Comparison of ENCODE assay signal across 9 cellular contexts in the genomic region with DNA sequence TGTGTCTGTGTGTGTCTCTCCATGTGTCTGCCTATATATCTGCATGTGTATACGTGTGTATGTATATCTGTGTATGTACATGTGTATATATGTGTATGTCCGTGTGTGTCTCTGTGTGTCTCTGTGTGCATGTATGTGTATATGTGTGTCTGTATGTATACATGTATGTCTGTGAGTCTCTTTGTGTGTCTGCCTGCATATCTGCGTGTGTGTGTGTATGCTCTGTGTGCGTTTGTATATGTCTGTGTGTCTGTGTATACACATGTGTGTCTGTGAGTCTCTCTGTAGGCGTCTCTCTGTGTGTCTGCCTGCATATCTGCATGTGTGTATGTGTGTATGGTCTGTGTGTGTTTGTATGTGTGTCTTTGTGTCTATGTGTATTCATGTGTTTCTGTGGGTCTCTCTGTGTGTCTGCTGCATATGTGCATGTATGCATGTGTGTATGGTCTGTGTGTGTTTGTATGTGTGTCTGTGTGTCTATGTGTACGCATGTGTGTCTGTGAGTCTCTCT. TPM values are rescaled to one million over a fixed set of nuclear protein-coding genes. Genes with fewer than 3 reads are reported as not detected.
DNase-seq lines count a peak whose midpoint lies in the region; ATAC-seq, FAIRE-seq and TF ChIP-seq lines count a peak whose summit lies in the region.
"Had no signal": no experiment of that assay in that cellular context is flagged by ENCODE, and none has a peak within 500 bp of the region (broad histone marks: within the 10 kb centered on the region; RNA-seq: fewer than 3 reads in every experiment).

No MANE protein-coding gene starts in this region.

- H3K27me3 ChIP-seq in HepG2 (ENCODE audit: control insufficient read depth in 1 of 2, insufficient read depth in 2 of 2, low read length in 2 of 2) (no peaks in the 10 kb centered on the region), suprapubic skin (no peaks in the 10 kb centered on the region)

- H3K9me3 ChIP-seq in HepG2 (ENCODE audit: low read length) (no peaks in the 10 kb centered on the region), suprapubic skin (no peaks in the 10 kb centered on the region)

- WGBS in HepG2 (ENCODE audit: low lambda C conversion rate), result 99% methylated on average over 6 of the region's 6 CpGs
- WGBS in suprapubic skin, result 92% methylated on average over 6 of the region's 6 CpGs

- no peak overlapping the region for H3K27ac Mint-ChIP-seq in activated CD8-positive, alpha-beta memory T cell treated with anti-CD3 and anti-CD28 coated beads, Interleukin-2, amount 10 ng/mL, durations not matched to agents 7 days and 5 days
- H3K27ac Mint-ChIP-seq in activated naive CD8-positive, alpha-beta T cell treated with anti-CD3 and anti-CD28 coated beads, Interleukin-2, amount 10 ng/mL, durations not matched to agents 7 days and 5 days, result peak overlapping the region; percentile 97

- TF ChIP-seq EP300 in HepG2 (IDR thresholded peaks at IDR 0.05; ENCODE audit: low read depth in 2 of 2, low read length in 2 of 2) (no peak), HepG2 (CRISPR knock-in tag; IDR thresholded peaks at IDR 0.05; ENCODE audit: borderline replicate concordance) (no peak), suprapubic skin (IDR thresholded peaks at IDR 0.05) (no peak)

- FAIRE-seq in HepG2 (lab: Jason Lieb, UNC), result no peak
- FAIRE-seq: GM19239 had no signal

- no peak overlapping the region for H2AFZ ChIP-seq in HepG2 (ENCODE audit: low read length)

- no peaks in the 10 kb centered on the region for H3K27me3 Mint-ChIP-seq in activated CD8-positive, alpha-beta memory T cell treated with anti-CD3 and anti-CD28 coated beads, Interleukin-2, amount 10 ng/mL, durations not matched to agents 7 days and 5 days
- H3K27me3 Mint-ChIP-seq in activated naive CD8-positive, alpha-beta T cell treated with anti-CD3 and anti-CD28 coated beads, Interleukin-2, amount 10 ng/mL, durations not matched to agents 7 days and 5 days, result no peaks in the 10 kb centered on the region

- no peaks in the 10 kb centered on the region for H3K36me3 ChIP-seq in HepG2 (replicated peaks in 1 of 2; ENCODE audit: control insufficient read depth in 1 of 2, insufficient read depth in 2 of 2, low read length in 2 of 2)
- H3K36me3 ChIP-seq in suprapubic skin, result no peaks in the 10 kb centered on the region

- H3K9me3 Mint-ChIP-seq in activated CD8-positive, alpha-beta memory T cell treated with anti-CD3 and anti-CD28 coated beads, Interleukin-2, amount 10 ng/mL, durations not matched to agents 7 days and 5 days (ENCODE audit: low read depth), result no peaks in the 10 kb centered on the region
- no peaks in the 10 kb centered on the region for H3K9me3 Mint-ChIP-seq in activated naive CD8-positive, alpha-beta T cell treated with anti-CD3 and anti-CD28 coated beads, Interleukin-2, amount 10 ng/mL, durations not matched to agents 7 days and 5 days

- no peaks in the 10 kb centered on the region for H3K36me3 Mint-ChIP-seq in activated CD8-positive, alpha-beta memory T cell treated with anti-CD3 and anti-CD28 coated beads, Interleukin-2, amount 10 ng/mL, durations not matched to agents 7 days and 5 days
- H3K36me3 Mint-ChIP-seq in activated naive CD8-positive, alpha-beta T cell treated with anti-CD3 and anti-CD28 coated beads, Interleukin-2, amount 10 ng/mL, durations not matched to agents 7 days and 5 days, result peaks cover 1% of the 10 kb centered on the region

- CTCF ChIA-PET in activated CD8-positive, alpha-beta memory T cell treated with anti-CD3 and anti-CD28 coated beads, Interleukin-2, amount 10 ng/mL, durations not matched to agents 7 days and 5 days (lab: Charles Lee), result interaction anchor here (0.9 to 5.3 kb wide), 3 partner anchors 25 to 151 kb away, joined by 3 to 57 read pairs (median 5); a partner anchor contains a TSS
- CTCF ChIA-PET in HepG2 (lab: Yijun Ruan, JAX; ENCODE audit: low intra/inter-chr PET ratio, low total read pairs), result no interaction called here

- in situ Hi-C loops in HepG2 (cut with HindIII; ENCODE audit: extremely low pct_ligation_motif_present, low pct_unique_long_range_greater_than_20kb), result no loop called here

- H3K4me1 ChIP-seq in HepG2 (ENCODE audit: insufficient read depth, low read length) (peaks cover 96% of the 10 kb centered on the region), suprapubic skin (peaks cover 74% of the 10 kb centered on the region)

- DNase-seq in activated CD8-positive, alpha-beta memory T cell treated with anti-CD3 and anti-CD28 coated beads, Interleukin-2, amount 10 ng/mL, durations not matched to agents 7 days and 5 days, result no peak
- DNase-seq in activated CD8-positive, alpha-beta memory T cell treated with anti-CD3 and anti-CD28 coated beads, Interleukin-2, amount 50 U/mL, for 48 hours, result no peak
- DNase-seq in activated naive CD8-positive, alpha-beta T cell treated with anti-CD3 and anti-CD28 coated beads, Interleukin-2, amount 10 ng/mL, durations not matched to agents 7 days and 5 days, result no peak
- DNase-seq in HepG2 (ENCODE audit: low spot score), result no peak
- DNase-seq in suprapubic skin (ENCODE audit: low spot score in 2 of 2), result no peak

- no peaks in the 10 kb centered on the region for H4K20me1 ChIP-seq in HepG2 (ENCODE audit: insufficient read depth, low read length)

- no peak overlapping the region; a peak in 1 of 6 replicates for H3K4me3 ChIP-seq in HepG2 (replicated peaks in 1 of 3; ENCODE audit: insufficient read depth in 1 of 3, low read depth in 2 of 3, low read length in 3 of 3)
- H3K4me3 ChIP-seq in suprapubic skin, result no peak overlapping the region

- ATAC-seq in activated CD8-positive, alpha-beta memory T cell treated with anti-CD3 and anti-CD28 coated beads, Interleukin-2, amount 10 ng/mL, durations not matched to agents 7 days and 5 days, result no peak
- ATAC-seq in activated naive CD8-positive, alpha-beta T cell treated with anti-CD3 and anti-CD28 coated beads, Interleukin-2, amount 10 ng/mL, durations not matched to agents 7 days and 5 days (ENCODE audit: low read depth), result no peak
- ATAC-seq in HepG2 (no peak), HG02623 (IDR thresholded peaks at IDR 0.05; ENCODE audit: unreplicated experiment) (no peak), HG03565 (IDR thresholded peaks at IDR 0.05; ENCODE audit: unreplicated experiment) (no peak), esophagus mucosa (no peak)

- TF ChIP-seq POLR2A in HepG2 (IDR thresholded peaks at IDR 0.05; ENCODE audit: insufficient read depth in 1 of 2, low read depth in 2 of 2, low read length in 2 of 2) (no peak), suprapubic skin (IDR thresholded peaks at IDR 0.05) (no peak)

- H3K9ac ChIP-seq in HepG2 (ENCODE audit: insufficient read depth, low read depth, low read length), result peak overlapping the region; percentile 92

- H3K27ac ChIP-seq in HepG2 (ENCODE audit: extremely low read length, insufficient read depth, low read length) (peak overlapping the region; percentile 97), suprapubic skin (peak overlapping the region; percentile 89)

- BruUV-seq in HepG2 (replicated peaks; lab: Mats Ljungman, UMichigan), result no TSS peak

- intact Hi-C loops in HepG2 (cut with micrococcal nuclease; ENCODE audit: unreplicated experiment), result no loop called here

- no peak for TF ChIP-seq CTCF in HepG2 (CRISPR knock-in tag; IDR thresholded peaks at IDR 0.05)
- TF ChIP-seq CTCF in suprapubic skin (IDR thresholded peaks at IDR 0.05), result no peak

- peaks cover 89% of the 10 kb centered on the region for H3K4me1 Mint-ChIP-seq in activated CD8-positive, alpha-beta memory T cell treated with anti-CD3 and anti-CD28 coated beads, Interleukin-2, amount 10 ng/mL, durations not matched to agents 7 days and 5 days
- peaks cover 71% of the 10 kb centered on the region for H3K4me1 Mint-ChIP-seq in activated naive CD8-positive, alpha-beta T cell treated with anti-CD3 and anti-CD28 coated beads, Interleukin-2, amount 10 ng/mL, durations not matched to agents 7 days and 5 days

- TF ChIP-seq RAD21 in HepG2 (CRISPR knock-in tag; IDR thresholded peaks at IDR 0.05), result no peak

- POLR2A ChIA-PET in activated naive CD8-positive, alpha-beta T cell treated with anti-CD3 and anti-CD28 coated beads, Interleukin-2, amount 10 ng/mL, durations not matched to agents 7 days and 5 days (lab: Charles Lee), result interaction anchor here (1.0 to 8.8 kb wide), 6 partner anchors 8 to 163 kb away, joined by 3 to 533 read pairs (median 56); a partner anchor contains a TSS
- POLR2A ChIA-PET in HepG2 (lab: Yijun Ruan, JAX), result interaction anchor here (1.0 to 7.9 kb wide), 7 partner anchors 20 to 79 kb away, joined by 3 to 217 read pairs (median 19); a partner anchor contains a TSS

- H3K4me2 ChIP-seq in HepG2 (ENCODE audit: low read depth, low read length), result peak overlapping the region; percentile 12; the same call in 1 of the 2 replicates

- no peaks in the 10 kb centered on the region for H3K79me2 ChIP-seq in HepG2 (ENCODE audit: insufficient read depth, low read length)

- H3K4me3 Mint-ChIP-seq in activated CD8-positive, alpha-beta memory T cell treated with anti-CD3 and anti-CD28 coated beads, Interleukin-2, amount 10 ng/mL, durations not matched to agents 7 days and 5 days, result peak overlapping the region; percentile 69
- H3K4me3 Mint-ChIP-seq in activated naive CD8-positive, alpha-beta T cell treated with anti-CD3 and anti-CD28 coated beads, Interleukin-2, amount 10 ng/mL, durations not matched to agents 7 days and 5 days, result peak overlapping the region; percentile 81

RNA-seq across cellular contexts. Expression of a gene that starts 23.7 kb away (rescaled TPM):
- 100 to 1,000 TPM; 149 to 208 TPM for total RNA-seq in activated CD8-positive, alpha-beta memory T cell treated with anti-CD3 and anti-CD28 coated beads, Interleukin-2, amount 10 ng/mL, durations not matched to agents 7 days and 5 days
- total RNA-seq in activated naive CD8-positive, alpha-beta T cell treated with anti-CD3 and anti-CD28 coated beads, Interleukin-2, amount 10 ng/mL, durations not matched to agents 7 days and 5 days, result 100 to 1,000 TPM; 350 to 352 TPM
- total RNA-seq in HepG2 (2016; rRNA removed; fragmentation: Illumina TruSeq; extraction: Trizol) (13.5 and 27.0 TPM in 2 replicates), suprapubic skin (100 to 1,000 TPM; 242 to 484 (median 276) TPM), esophagus mucosa (98.5 TPM)
- 17.4 and 21.1 TPM in 2 replicates for total RNA-seq in HepG2 (2016; cell fraction: cytosol; rRNA removed; fragmentation: Illumina TruSeq; extraction: Trizol; ENCODE audit: low read depth)
- 13.7 and 28.9 TPM in 2 replicates for total RNA-seq in HepG2 (2016; cell fraction: insoluble cytoplasmic fraction; rRNA removed; fragmentation: Illumina TruSeq; extraction: Trizol)
- total RNA-seq in HepG2 (2016; cell fraction: membrane; rRNA removed; fragmentation: Illumina TruSeq; extraction: Trizol), result 23.0 and 29.0 TPM in 2 replicates
- total RNA-seq in HepG2 (2016; cell fraction: nucleus; rRNA removed; fragmentation: Illumina TruSeq; extraction: Trizol), result 106 and 113 TPM in 2 replicates
- 71.9 and 75.4 TPM in 2 replicates for polyA plus RNA-seq in HepG2 (2011; rRNA removed)
- 35.6 and 36.3 TPM in 2 replicates for polyA plus RNA-seq in HepG2 (2011; cell fraction: cytosol; rRNA removed)
- 201 and 233 TPM in 2 replicates for polyA plus RNA-seq in HepG2 (2011; cell fraction: nucleus; rRNA removed)
- 28.6 and 64.6 TPM in 2 replicates for polyA plus RNA-seq in HepG2 (2012)
- polyA plus RNA-seq in HepG2 (2016; cell fraction: cytosol; fragmentation: Illumina TruSeq; extraction: Trizol; ENCODE audit: low read depth), result 2.8 and 3.6 TPM in 2 replicates
- 25.4 and 29.8 TPM in 2 replicates for polyA plus RNA-seq in HepG2 (2016; cell fraction: insoluble cytoplasmic fraction; fragmentation: Illumina TruSeq; extraction: Trizol; ENCODE audit: low read depth)
- 11.0 and 14.7 TPM in 2 replicates for polyA plus RNA-seq in HepG2 (2016; cell fraction: membrane; fragmentation: Illumina TruSeq; extraction: Trizol; ENCODE audit: low read depth)
- 165 and 176 TPM in 2 replicates for polyA plus RNA-seq in HepG2 (2016; cell fraction: nucleus; fragmentation: Illumina TruSeq; extraction: Trizol; ENCODE audit: insufficient read depth, low read depth)
- 46.3 and 318 TPM in 2 replicates for polyA minus RNA-seq in HepG2 (2011; rRNA and poly(A)+ RNA removed; ENCODE audit: low replicate concordance)
- 50.8 and 67.4 TPM in 2 replicates for polyA minus RNA-seq in HepG2 (2011; cell fraction: cytosol; rRNA and poly(A)+ RNA removed)
- 544 and 615 TPM in 2 replicates for polyA minus RNA-seq in HepG2 (2011; cell fraction: nucleus; rRNA and poly(A)+ RNA removed)
